8 cellular contexts compared by ENCODE assay signal in the genomic region with DNA sequence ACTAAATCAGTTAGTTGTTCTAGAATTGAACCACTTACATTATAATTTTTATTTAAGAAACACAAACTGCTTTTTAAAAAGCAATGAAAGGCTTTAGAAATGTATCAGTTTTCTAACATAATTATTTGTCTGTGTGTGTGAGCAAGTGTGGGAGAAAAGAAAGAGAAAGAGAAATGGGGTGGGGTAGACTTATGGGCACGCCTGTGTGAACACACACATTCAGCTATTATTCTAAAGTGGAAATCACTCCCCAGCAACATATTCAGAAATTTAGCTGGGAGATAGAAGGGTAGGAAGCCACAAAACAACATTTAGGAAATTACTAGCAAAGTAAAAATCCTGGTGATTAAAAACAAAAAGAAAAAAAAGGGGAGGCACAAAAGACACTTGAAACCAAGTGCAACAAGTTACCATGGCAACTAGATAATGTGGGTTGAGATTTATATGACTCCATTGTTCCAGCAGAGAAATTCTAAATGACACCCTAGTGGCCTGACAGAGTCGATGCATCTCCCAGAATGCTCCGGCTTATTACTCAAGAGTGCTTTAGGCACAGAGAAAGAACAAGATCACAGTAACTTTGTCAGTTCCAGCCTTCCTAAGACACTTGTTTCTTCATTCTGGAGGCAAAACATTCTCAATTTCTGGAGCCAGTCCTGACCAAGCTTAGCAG.
DNase-seq lines count a peak whose midpoint lies in the region; ATAC-seq and TF ChIP-seq lines count a peak whose summit lies in the region.

No MANE protein-coding gene starts in this region.

- DNase-seq in Calu3: peak; percentile 18
- peak; percentile 35 for DNase-seq in SK-N-DZ (ENCODE audit: low spot score)
- DNase-seq in left colon: no peak
- DNase-seq in activated CD4-positive, CD25-positive, alpha-beta regulatory T cell (lab: John Stamatoyannopoulos, UW): no peak
- no peak for DNase-seq in omental fat pad (ENCODE audit: low spot score)
- no peak for DNase-seq in MG63

- peak overlapping the region; percentile 43 for H3K27ac Mint-ChIP-seq in Calu3 (ENCODE audit: unreplicated experiment)

- H3K4me1 Mint-ChIP-seq in Calu3 (ENCODE audit: low read depth, unreplicated experiment): peaks cover 10% of the 10 kb centered on the region

- no peaks in the 10 kb centered on the region for H3K27me3 ChIP-seq in MG63

- ATAC-seq in GM19395 (IDR thresholded peaks at IDR 0.05; ENCODE audit: unreplicated experiment): peak; percentile 87
- peak; percentile 81 for ATAC-seq in HG03565 (IDR thresholded peaks at IDR 0.05; ENCODE audit: unreplicated experiment)
- peak; percentile 76 for ATAC-seq in left colon
- no peak for ATAC-seq in omental fat pad (ENCODE audit: low FRiP score)

- no peaks in the 10 kb centered on the region for H3K27me3 Mint-ChIP-seq in Calu3 (ENCODE audit: unreplicated experiment)

- H3K4me3 Mint-ChIP-seq in Calu3 (ENCODE audit: low read depth, unreplicated experiment): no peak overlapping the region

- no peaks in the 10 kb centered on the region for H3K9me3 Mint-ChIP-seq in Calu3 (ENCODE audit: low read depth, unreplicated experiment)

- H3K9me3 ChIP-seq in MG63: no peaks in the 10 kb centered on the region

- intact Hi-C loops in Calu3 (cut with micrococcal nuclease; ENCODE audit: unreplicated experiment) (loop anchor here (10.0 kb wide), 1 partner anchor 108 kb away; no protein-coding TSS in a partner anchor), left colon (cut with DNase I, micrococcal nuclease) (no loop called here)

- H3K36me3 ChIP-seq in MG63: no peaks in the 10 kb centered on the region

- H3K4me3 ChIP-seq in MG63: no peak overlapping the region

- no TSS peak for BruUV-seq in Calu3 (replicated peaks; lab: Mats Ljungman, UMichigan)

- peak; percentile 48 for TF ChIP-seq CTCF in Calu3 (IDR thresholded peaks at IDR 0.05; ENCODE audit: unreplicated experiment)
- TF ChIP-seq CTCF in omental fat pad (IDR thresholded peaks at IDR 0.05): no peak

- CTCF ChIA-PET in Calu3 (lab: Charles Lee): no interaction called here

- H3K36me3 Mint-ChIP-seq in Calu3 (ENCODE audit: insufficient read depth, unreplicated experiment): no peaks in the 10 kb centered on the region

Comparison
In these comparisons a context has a peak if more than half of its experiments do, and no peak if none do; other contexts are left out.
1. DNase-seq: peak in Calu3 (single experiment) and SK-N-DZ (single experiment); none in left colon (0 of 2), activated CD4-positive, CD25-positive, alpha-beta regulatory T cell (0 of 4), omental fat pad (single experiment) and MG63 (single experiment).